ENCODE assay signal across 9 cellular contexts in the genomic region with DNA sequence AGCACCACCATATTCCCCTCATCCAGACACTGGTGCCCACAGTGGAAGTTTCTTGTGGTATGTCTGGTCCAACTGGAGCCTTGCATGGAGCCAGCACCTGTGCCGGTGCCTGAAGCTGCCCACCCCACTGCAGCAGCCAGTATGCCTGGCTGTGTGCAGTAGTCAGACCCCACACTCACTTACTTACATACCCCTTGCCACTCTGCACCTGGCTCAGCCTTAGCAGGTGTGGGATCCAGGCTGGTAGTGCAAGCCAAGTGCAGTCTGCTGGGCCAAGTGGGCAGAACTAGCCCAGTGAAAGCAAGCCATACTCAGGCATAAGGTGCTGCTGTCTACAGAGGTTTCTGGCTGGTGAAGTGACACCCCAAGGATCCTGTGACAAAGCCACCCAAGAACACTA.
"Had no signal": no experiment of that assay in that cellular context is flagged by ENCODE, and none has a peak within 500 bp of the region (broad histone marks: within the 10 kb centered on the region; RNA-seq: fewer than 3 reads in every experiment).

No MANE protein-coding gene starts in this region.

- H3K27ac Mint-ChIP-seq: HFFc6, IgD-negative memory B cell had no signal

- H3K4me3 ChIP-seq: GM23248, HAP-1 had no signal

- DNase-seq: GM23248, GOT3, H7, HFFc6 had no signal

- H3K4me1 Mint-ChIP-seq: IgD-negative memory B cell had no signal

- H3K4me3 Mint-ChIP-seq: HFFc6, IgD-negative memory B cell had no signal

- H3K4me1 ChIP-seq: HAP-1 had no signal

- H3K9me3 ChIP-seq: HAP-1 had no signal

- H3K36me3 Mint-ChIP-seq: IgD-negative memory B cell had no signal

- H3K36me3 ChIP-seq: HAP-1 had no signal

- ATAC-seq: HCT116, HepG2 had no signal

- H3K27me3 Mint-ChIP-seq: IgD-negative memory B cell had no signal

- H3K27ac ChIP-seq: GM23248, HL-60 had no signal
